In the genomic region with DNA sequence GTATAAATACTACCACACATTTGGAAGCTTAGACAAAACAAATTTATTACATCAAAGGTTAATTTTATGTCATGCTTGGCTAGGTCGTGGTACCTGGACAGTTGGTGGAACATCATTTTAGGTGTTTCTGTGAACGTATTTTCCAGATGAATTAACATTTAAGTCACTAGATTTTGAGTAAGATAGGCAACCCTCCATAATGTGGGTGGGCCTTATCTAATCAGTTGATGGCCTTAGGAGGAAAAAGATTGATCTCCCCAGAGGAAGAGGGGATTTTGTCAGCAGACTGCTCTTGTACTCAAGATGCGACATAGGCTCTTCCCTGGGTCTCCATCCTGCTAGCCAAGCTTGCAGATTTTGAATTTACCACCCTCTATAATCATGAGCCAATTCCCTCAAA, we compare ENCODE assay signal across 3 cellular contexts.
TF ChIP-seq lines count a peak whose summit lies in the region.

No MANE protein-coding gene starts in this region.

TF ChIP-seq in HEK293, 187 proteins besides CTCF, POLR2A, EP300 and RAD21:
- TF ChIP-seq ZNF10 (tag by site-specific recombination; IDR thresholded peaks at IDR 0.05): peak; percentile 84
- no peak for TF ChIP-seq SETDB1 (IDR thresholded peaks at IDR 0.05; ENCODE audit: insufficient read length, low read length)
- no peak for TF ChIP-seq ZNF449 (tag by site-specific recombination; IDR thresholded peaks at IDR 0.05)

TF ChIP-seq in K562, 482 proteins besides CTCF, POLR2A, EP300 and RAD21:
- peak; percentile 89 for TF ChIP-seq ZNF134 (CRISPR knock-in tag; conservative IDR thresholded peaks at IDR 0.05)
- no peak for TF ChIP-seq ZNF586 (CRISPR knock-in tag; conservative IDR thresholded peaks at IDR 0.05)

TF ChIP-seq in H1, 55 proteins besides CTCF, POLR2A, EP300 and RAD21:
- TF ChIP-seq RNF2 (IDR thresholded peaks at IDR 0.05; ENCODE audit: borderline replicate concordance, low read depth, low read length, missing control alignments, poor library complexity, severe bottlenecking) (no peak), KDM1A (IDR thresholded peaks at IDR 0.05; ENCODE audit: borderline replicate concordance, low read length) (peak; percentile 43; the same call in 1 of the 2 replicates)
